ENCODE assay signal across 16 cellular contexts in genomic region chr17:45031231-45032149, GRCh38. TPM values are rescaled to one million over a fixed set of nuclear protein-coding genes. Genes with fewer than 3 reads are reported as not detected.
DNase-seq lines count a peak whose midpoint lies in the region; ATAC-seq and TF ChIP-seq lines count a peak whose summit lies in the region.
"Had no signal": no experiment of that assay in that cellular context is flagged by ENCODE, and none has a peak within 500 bp of the region (broad histone marks: within the 10 kb centered on the region; RNA-seq: fewer than 3 reads in every experiment).

No MANE protein-coding gene starts in this region.

- H3K4me2 ChIP-seq in SK-N-SH: no peak overlapping the region
- H3K4me2 ChIP-seq: hepatocyte had no signal

- POLR2A ChIA-PET in SK-N-SH (lab: Yijun Ruan, JAX): interaction anchor here (0.5 to 1.7 kb wide), 10 partner anchors 12 to 130 kb away, joined by 3 to 12 read pairs (median 4); partner anchors contain the start of genes C1QL1, DCAKD, HEXIM1 and HEXIM2

- peak overlapping the region; percentile 54 for H3K27ac Mint-ChIP-seq in type B pancreatic cell
- H3K27ac Mint-ChIP-seq in HFFc6: no peak overlapping the region

- H3K9me3 ChIP-seq in SK-N-SH: no peaks in the 10 kb centered on the region
- H3K9me3 ChIP-seq: psoas muscle, uterus had no signal

- H3K4me3 Mint-ChIP-seq in type B pancreatic cell: no peak overlapping the region
- no peak overlapping the region for H3K4me3 Mint-ChIP-seq in HFFc6

- no peak overlapping the region for H3K4me3 ChIP-seq in SK-N-SH (ENCODE audit: low read depth in 2 of 2, low read length in 1 of 2)
- H3K4me3 ChIP-seq: hepatocyte, psoas muscle, uterus had no signal

- H2AFZ ChIP-seq in SK-N-SH (ENCODE audit: low read depth): no peak overlapping the region
- H2AFZ ChIP-seq: hepatocyte had no signal

- no peak for DNase-seq in left cardiac atrium
- no peak for DNase-seq in cardiac septum (ENCODE audit: low spot score)
- DNase-seq in SK-N-SH: peak; percentile 90
- DNase-seq in left lobe of liver (ENCODE audit: low spot score): no peak
- DNase-seq in type B pancreatic cell (ENCODE audit: extremely low spot score, unreplicated experiment): no peak
- DNase-seq in cerebellar nuclear complex (lab: John Stamatoyannopoulos, UW): no peak
- no peak for DNase-seq in epidermal melanocyte (ENCODE audit: insufficient read length, low spot score)
- no peak for DNase-seq in HFFc6
- DNase-seq: activated CD4-positive, alpha-beta T cell treated with anti-CD3 and anti-CD28 coated beads, Interleukin-2, amount 50 U/mL, for 1 hour; effector CD4-positive, alpha-beta T cell; NCI-H146; NCI-H345; psoas muscle; stimulated activated CD4-positive, alpha-beta T cell treated with anti-CD3 and anti-CD28 coated beads, Interleukin-15, amount 100 ng/mL, for 24 hours; uterus had no signal

- no peaks in the 10 kb centered on the region for H3K27me3 ChIP-seq in SK-N-SH (ENCODE audit: insufficient read depth)
- H3K27me3 ChIP-seq: hepatocyte, uterus had no signal

- no peaks in the 10 kb centered on the region for H3K9me3 Mint-ChIP-seq in type B pancreatic cell
- no peaks in the 10 kb centered on the region for H3K9me3 Mint-ChIP-seq in HFFc6

- H3K27me3 Mint-ChIP-seq in type B pancreatic cell (no peaks in the 10 kb centered on the region), HFFc6 (ENCODE audit: insufficient read depth) (peaks cover 3% of the 10 kb centered on the region)

- no peaks in the 10 kb centered on the region for H3F3A ChIP-seq in SK-N-SH (replicated peaks; ENCODE audit: insufficient read depth)

- intact Hi-C loops in left cardiac atrium (cut with DNase I) (no loop called here), cardiac septum (cut with DNase I) (no loop called here)

- H3K79me2 ChIP-seq in SK-N-SH (ENCODE audit: insufficient read depth): no peaks in the 10 kb centered on the region; the same call in 1 of the 2 replicates

- TF ChIP-seq CTCF in SK-N-SH (IDR thresholded peaks at IDR 0.05) (no peak), type B pancreatic cell (conservative IDR thresholded peaks at IDR 0.05) (no peak), HFFc6 (IDR thresholded peaks at IDR 0.05) (no peak)

- no peak overlapping the region for H3K9ac ChIP-seq in SK-N-SH

- CTCF ChIA-PET in SK-N-SH (lab: Yijun Ruan, JAX): interaction anchor here (0.6 to 6.2 kb wide), 14 partner anchors 11 to 263 kb away, joined by 3 to 67 read pairs (median 4); partner anchors contain the start of genes ACBD4, HEXIM1 and PLCD3

- H3K4me1 Mint-ChIP-seq in type B pancreatic cell (ENCODE audit: unreplicated experiment) (peaks cover 2% of the 10 kb centered on the region), HFFc6 (ENCODE audit: low read depth) (no peaks in the 10 kb centered on the region)

- ATAC-seq in left cardiac atrium: peak; percentile 27
- peak; percentile 51 for ATAC-seq in left lobe of liver
- ATAC-seq: psoas muscle had no signal

- no peaks in the 10 kb centered on the region for H3K9me2 ChIP-seq in SK-N-SH

- peaks cover 10% of the 10 kb centered on the region for H3K36me3 Mint-ChIP-seq in type B pancreatic cell
- peaks cover 13% of the 10 kb centered on the region for H3K36me3 Mint-ChIP-seq in HFFc6 (ENCODE audit: low read depth)

- no peaks in the 10 kb centered on the region for H4K20me1 ChIP-seq in SK-N-SH (ENCODE audit: insufficient read depth)

- peak overlapping the region; percentile 42 to 96; a peak in 3 of 4 replicates for H3K27ac ChIP-seq in SK-N-SH (ENCODE audit: low read depth in 2 of 2, low read length in 1 of 2)
- H3K27ac ChIP-seq: hepatocyte, psoas muscle, uterus had no signal

- peak in 1 of 2 experiments; percentile 96; a peak in 2 of 4 replicates for TF ChIP-seq EP300 in SK-N-SH (IDR thresholded peaks at IDR 0.05; ENCODE audit: borderline replicate concordance in 1 of 2, low read depth in 1 of 2, low read length in 1 of 2)

- H3K4me1 ChIP-seq in SK-N-SH (ENCODE audit: control insufficient read depth in 1 of 2, insufficient read depth in 2 of 2, low read depth in 1 of 2, low read length in 1 of 2): peaks cover 0 to 39% of the 10 kb centered on the region in 2 experiments; a peak in 2 of 4 replicates
- H3K4me1 ChIP-seq: psoas muscle, uterus had no signal

- H3K36me3 ChIP-seq in SK-N-SH (replicated peaks in 1 of 2; ENCODE audit: control insufficient read depth in 1 of 2, insufficient read depth in 2 of 2, low read length in 1 of 2): peaks cover 8 to 30% of the 10 kb centered on the region in 2 experiments
- H3K36me3 ChIP-seq: uterus had no signal

- 55% methylated on average over 14 of the region's 14 CpGs for WGBS in SK-N-SH (ENCODE audit: low lambda C conversion rate)

- TF ChIP-seq RAD21 in SK-N-SH (IDR thresholded peaks at IDR 0.05; ENCODE audit: low read length): peak; percentile 44; the same call in 1 of the 2 replicates

TF ChIP-seq in SK-N-SH, 30 proteins besides CTCF, POLR2A, EP300 and RAD21 (continues in another document):
- no peak for TF ChIP-seq EZH2phosphoT487 (IDR thresholded peaks at IDR 0.05; ENCODE audit: borderline replicate concordance, low read depth)
- TF ChIP-seq, protein P1, sequence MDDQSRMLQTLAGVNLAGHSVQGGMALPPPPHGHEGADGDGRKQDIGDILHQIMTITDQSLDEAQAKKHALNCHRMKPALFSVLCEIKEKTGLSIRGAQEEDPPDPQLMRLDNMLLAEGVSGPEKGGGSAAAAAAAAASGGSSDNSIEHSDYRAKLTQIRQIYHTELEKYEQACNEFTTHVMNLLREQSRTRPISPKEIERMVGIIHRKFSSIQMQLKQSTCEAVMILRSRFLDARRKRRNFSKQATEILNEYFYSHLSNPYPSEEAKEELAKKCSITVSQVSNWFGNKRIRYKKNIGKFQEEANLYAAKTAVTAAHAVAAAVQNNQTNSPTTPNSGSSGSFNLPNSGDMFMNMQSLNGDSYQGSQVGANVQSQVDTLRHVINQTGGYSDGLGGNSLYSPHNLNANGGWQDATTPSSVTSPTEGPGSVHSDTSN (IDR thresholded peaks at IDR 0.05): peak; percentile 68
- peak; percentile 99 for TF ChIP-seq GATA2 (CRISPR knock-in tag; IDR thresholded peaks at IDR 0.05)
- TF ChIP-seq TEAD4 (IDR thresholded peaks at IDR 0.05; ENCODE audit: borderline replicate concordance, insufficient read depth): 0 out of 2 replicates have a peak, but pooled peaks have one; percentile 10
- TF ChIP-seq RFX5 (IDR thresholded peaks at IDR 0.05; ENCODE audit: low read length): no peak
- TF ChIP-seq ELF1 (IDR thresholded peaks at IDR 0.05): no peak
- TF ChIP-seq, protein P2, sequence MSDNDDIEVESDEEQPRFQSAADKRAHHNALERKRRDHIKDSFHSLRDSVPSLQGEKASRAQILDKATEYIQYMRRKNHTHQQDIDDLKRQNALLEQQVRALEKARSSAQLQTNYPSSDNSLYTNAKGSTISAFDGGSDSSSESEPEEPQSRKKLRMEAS (IDR thresholded peaks at IDR 0.05; ENCODE audit: low read depth): no peak
- no peak for TF ChIP-seq USF1 (IDR thresholded peaks at IDR 0.05; ENCODE audit: borderline replicate concordance, low read depth)
- no peak for TF ChIP-seq ZBTB33 (IDR thresholded peaks at IDR 0.05; ENCODE audit: borderline replicate concordance, low read depth)
- TF ChIP-seq RCOR1 (IDR thresholded peaks at IDR 0.05; ENCODE audit: low read length): peak; percentile 95
- TF ChIP-seq TAF1 (IDR thresholded peaks at IDR 0.05; ENCODE audit: borderline replicate concordance, low read depth, low read length): no peak
- TF ChIP-seq JUND (IDR thresholded peaks at IDR 0.05): peak; percentile 28; the same call in 1 of the 2 replicates

RNA-seq across cellular contexts. Expression of gene DCAKD, which starts 19.9 kb away (rescaled TPM):
- total RNA-seq in left cardiac atrium: 10 to 100 TPM; 30.9 to 33.2 TPM
- total RNA-seq in cardiac septum: 32.1 TPM
- 47.6 and 48.8 TPM in 2 replicates for polyA plus RNA-seq in SK-N-SH (2012; rRNA removed)
- 19.9 and 29.3 TPM in 2 replicates for polyA plus RNA-seq in SK-N-SH (2012; cell fraction: cytosol; rRNA removed)
- 62.2 and 68.2 TPM in 2 replicates for polyA plus RNA-seq in SK-N-SH (2012; cell fraction: nucleus; rRNA removed)
- total RNA-seq in left lobe of liver: 19.3 TPM
- total RNA-seq in type B pancreatic cell (ENCODE audit: low replicate concordance): 40.3 and 57.5 TPM in 2 replicates
- total RNA-seq in HFFc6 (2021; fragmentation: NEBNext Ultra II Directional; extraction: Animal tissue kit (Norgen Biotek cat#: 25700)): 10 to 100 TPM; 34.0 to 38.9 (median 35.8) TPM

RNA-seq across cellular contexts. Expression of gene NMT1, which starts 29.6 kb away (rescaled TPM):
- total RNA-seq in left cardiac atrium: 10 to 100 TPM; 66.6 to 92.4 TPM
- 74.8 TPM for total RNA-seq in cardiac septum
- 30.1 and 31.6 TPM in 2 replicates for polyA plus RNA-seq in SK-N-SH (2012; rRNA removed)
- 28.0 and 32.9 TPM in 2 replicates for polyA plus RNA-seq in SK-N-SH (2012; cell fraction: cytosol; rRNA removed)
- polyA plus RNA-seq in SK-N-SH (2012; cell fraction: nucleus; rRNA removed): 43.2 and 49.8 TPM in 2 replicates
- total RNA-seq in left lobe of liver: 77.0 TPM
- total RNA-seq in type B pancreatic cell (ENCODE audit: low replicate concordance): 97.0 and 98.8 TPM in 2 replicates
- 100 to 1,000 TPM; 135 to 152 (median 142) TPM for total RNA-seq in HFFc6 (2021; fragmentation: NEBNext Ultra II Directional; extraction: Animal tissue kit (Norgen Biotek cat#: 25700))
